ENCODE assay signal across 21 cellular contexts in the genomic region with DNA sequence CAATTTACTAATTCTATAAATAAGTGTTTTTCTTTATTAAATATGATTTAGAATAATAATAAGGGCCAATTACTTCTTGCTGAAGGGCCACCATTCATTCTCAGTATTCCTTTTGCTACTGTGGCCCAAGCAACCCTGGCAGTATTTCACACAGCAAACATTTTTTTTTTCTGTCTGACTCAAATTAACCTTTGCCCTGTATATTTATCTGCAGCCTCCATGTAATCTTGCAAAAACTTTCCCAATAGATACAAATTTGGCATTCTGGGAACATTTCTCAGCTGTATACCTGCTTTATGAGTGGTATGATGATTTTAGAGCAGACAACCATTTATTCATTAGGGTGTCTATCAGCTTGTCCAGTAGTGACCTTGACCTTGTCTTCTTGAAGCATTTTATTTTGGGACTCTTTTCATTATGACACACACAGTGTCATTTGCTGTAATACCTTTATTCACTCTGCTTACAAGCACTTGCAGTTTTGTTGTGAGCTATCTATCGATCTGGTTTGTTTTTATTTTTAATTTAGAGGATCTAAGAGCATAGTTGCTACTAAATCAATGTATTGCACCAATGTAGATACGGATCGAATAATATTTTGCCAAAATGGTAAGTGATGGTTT.
"Had no signal": no experiment of that assay in that cellular context is flagged by ENCODE, and none has a peak within 500 bp of the region (broad histone marks: within the 10 kb centered on the region; RNA-seq: fewer than 3 reads in every experiment).

No MANE protein-coding gene starts in this region.

- FAIRE-seq: endothelial cell of umbilical vein, frontal cortex, islet of Langerhans, TTC549 had no signal

- H3K9me3 ChIP-seq: upper lobe of left lung, vagina had no signal

- H3K27ac ChIP-seq: upper lobe of left lung, vagina, VCaP had no signal

- H3K4me1 ChIP-seq: upper lobe of left lung, vagina had no signal

- ATAC-seq: left ventricle myocardium superior; naive thymus-derived CD8-positive, alpha-beta T cell; right cardiac atrium had no signal

- H3K4me3 ChIP-seq: upper lobe of left lung, vagina had no signal

- H3K36me3 ChIP-seq: upper lobe of left lung, vagina had no signal

- DNase-seq: activated CD4-positive, alpha-beta T cell treated with anti-CD3 and anti-CD28 coated beads for 4 hours; activated CD4-positive, alpha-beta T cell treated with anti-CD3 and anti-CD28 coated beads, Interleukin-2, amount 50 U/mL, for 4 hours; activated effector memory CD4-positive, alpha-beta T cell treated with Interleukin-2 at 50 U/mL for 16 hours; activated naive CD4-positive, alpha-beta T cell treated with Interleukin-2 at 50 U/mL for 16 hours; aorta; left ventricle myocardium superior; mammary epithelial cell; naive thymus-derived CD8-positive, alpha-beta T cell; nucleus accumbens; right cardiac atrium; stimulated activated CD4-positive, alpha-beta T cell treated with anti-CD3 and anti-CD28 coated beads, Interleukin-12 subunit alpha, Interleukin-12 subunit beta, amount 100 ng/mL, for 4 hours; stimulated activated CD4-positive, alpha-beta T cell treated with anti-CD3 and anti-CD28 coated beads, Interleukin-4, amount 100 ng/mL, for 1 hour; substantia nigra; T-helper 9 cell; upper lobe of left lung had no signal

- H3K27me3 ChIP-seq: upper lobe of left lung, vagina had no signal
